8 cellular contexts compared by ENCODE assay signal in the genomic region with DNA sequence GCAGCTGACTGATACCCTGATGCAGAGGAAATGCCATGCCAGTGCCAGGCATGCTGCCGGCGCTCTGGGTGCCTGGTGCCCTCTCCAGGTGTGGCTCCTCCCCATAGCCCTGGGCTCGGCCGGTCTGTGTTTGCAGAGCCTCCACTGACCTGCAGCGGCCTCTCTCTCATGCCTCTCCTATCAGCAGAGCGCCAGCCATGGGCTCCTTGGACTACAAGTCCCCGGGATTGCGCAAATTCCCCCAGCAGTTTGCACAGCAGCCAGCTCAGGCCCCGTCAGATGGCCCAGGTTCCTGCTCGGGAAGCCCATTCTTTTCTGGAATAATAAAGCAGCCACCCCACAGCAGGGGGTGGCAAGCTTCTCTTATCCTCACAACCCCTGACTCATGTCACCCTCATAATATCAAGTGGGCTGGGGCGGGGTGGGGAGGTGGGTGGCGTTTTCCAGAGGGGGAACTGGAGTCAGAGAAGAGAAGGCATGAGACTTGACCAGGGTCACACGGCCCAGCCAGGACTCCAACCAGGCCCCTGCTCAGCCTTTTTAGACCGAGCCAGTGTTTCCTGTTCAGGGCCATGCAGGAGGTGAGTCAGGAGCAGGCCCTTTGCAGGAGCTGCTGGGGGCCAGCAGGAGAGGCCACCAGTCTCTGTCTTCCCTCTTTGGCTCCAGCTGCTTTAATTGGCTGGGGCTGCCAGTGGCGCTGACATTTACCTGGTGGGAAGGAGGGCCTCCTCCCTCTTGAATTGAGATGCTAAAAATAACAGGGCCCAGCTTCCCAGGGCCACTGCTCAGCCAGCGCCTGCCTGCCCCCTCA. TPM values are rescaled to one million over a fixed set of nuclear protein-coding genes. Genes with fewer than 3 reads are reported as not detected.
DNase-seq lines count a peak whose midpoint lies in the region; ATAC-seq lines count a peak whose summit lies in the region.

No MANE protein-coding gene starts in this region.

- no peak overlapping the region for H3K27ac ChIP-seq in HUES6 (ENCODE audit: low read depth, low read length)

- intact Hi-C loops in left colon (cut with DNase I, micrococcal nuclease): no loop called here

- DNase-seq in A172 (ENCODE audit: low spot score) (peak; percentile 83), adipocyte (ENCODE audit: low read depth) (peak; percentile 70), left colon (peak; percentile 51 to 75), nucleus accumbens (lab: John Stamatoyannopoulos, UW) (no peak), middle frontal gyrus (ENCODE audit: extremely low spot score, low spot score) (no peak), ecto neural progenitor cell (ENCODE audit: low spot score) (no peak)
- no peak for DNase-seq in NK-92 treated with Interleukin-12 subunit alpha and Interleukin-12 subunit beta, amount 100 ng/mL, for 24 hours (lab: John Stamatoyannopoulos, UW)

- H3K36me3 ChIP-seq in HUES6 (ENCODE audit: control insufficient read depth, insufficient read depth, low read length) (peaks cover 17% of the 10 kb centered on the region), adipocyte (ENCODE audit: control insufficient read depth, insufficient read depth, low read length, severe bottlenecking) (peaks cover 79% of the 10 kb centered on the region)

- H3K9me3 ChIP-seq in HUES6 (ENCODE audit: control insufficient read depth, insufficient read depth, low read depth, low read length) (no peaks in the 10 kb centered on the region), adipocyte (ENCODE audit: control insufficient read depth, low read length) (no peaks in the 10 kb centered on the region)

- H3K4me3 ChIP-seq in HUES6 (ENCODE audit: low read depth, low read length): no peak overlapping the region
- H3K4me3 ChIP-seq in adipocyte (ENCODE audit: low read length): no peak overlapping the region

- ATAC-seq in left colon: peak; percentile 74

- H3K27me3 ChIP-seq in HUES6 (ENCODE audit: control insufficient read depth, insufficient read depth, low read length): no peaks in the 10 kb centered on the region
- H3K27me3 ChIP-seq in adipocyte (replicated peaks; ENCODE audit: control insufficient read depth, insufficient read depth, low read length): no peaks in the 10 kb centered on the region

- H3K4me1 ChIP-seq in HUES6 (ENCODE audit: control insufficient read depth, insufficient read depth, low read length) (peaks cover 69% of the 10 kb centered on the region), adipocyte (ENCODE audit: control insufficient read depth, insufficient read depth, low read length) (peaks cover 55% of the 10 kb centered on the region)

- H3K9ac ChIP-seq in HUES6 (ENCODE audit: low read length) (peak overlapping the region; percentile 8), adipocyte (ENCODE audit: low read length) (peak overlapping the region; percentile 30)

RNA-seq across cellular contexts. Expression of a gene that starts 58.6 kb away (rescaled TPM):
- total RNA-seq in A172 (2014; rRNA removed; shearing (Covaris generic)): 15.4 and 16.6 TPM in 2 replicates
- total RNA-seq in left colon: 10 to 100 TPM; 50.7 to 63.9 TPM

Comparison
In these comparisons a context has a peak if more than half of its experiments do, and no peak if none do; other contexts are left out.
1. DNase-seq: peak in A172 (single experiment), adipocyte (single experiment) and left colon (2 of 2); none in nucleus accumbens (0 of 56), NK-92 treated with Interleukin-12 subunit alpha and Interleukin-12 subunit beta, amount 100 ng/mL, for 24 hours (single experiment), middle frontal gyrus (single experiment) and ecto neural progenitor cell (single experiment).